Comparison of ENCODE assay signal across 9 cellular contexts in genomic region chr10:89032141-89032814, GRCh38.
DNase-seq lines count a peak whose midpoint lies in the region; ATAC-seq and TF ChIP-seq lines count a peak whose summit lies in the region.
"Had no signal": no experiment of that assay in that cellular context is flagged by ENCODE, and none has a peak within 500 bp of the region (broad histone marks: within the 10 kb centered on the region; RNA-seq: fewer than 3 reads in every experiment).

No MANE protein-coding gene starts in this region.

- H3K36me3 ChIP-seq in HEK293 (ENCODE audit: control insufficient read depth in 2 of 2, insufficient read depth in 1 of 2, low read length in 2 of 2): no peaks in the 10 kb centered on the region

- H3K4me1 ChIP-seq in HEK293 (ENCODE audit: control insufficient read depth, insufficient read depth, low read length): 0 out of 2 replicates have a peak, but pooled peaks cover 8% of the 10 kb centered on the region

- CTCF ChIA-PET in HEK293 (lab: Yijun Ruan, JAX): interaction anchor here (1.4 to 4.7 kb wide), 5 partner anchors 98 to 195 kb away, joined by 4 to 82 read pairs (median 48); partner anchors contain the start of gene CH25H

- H3K4me3 ChIP-seq in HEK293 (ENCODE audit: low read depth, low read length): no peak overlapping the region
- H3K4me3 ChIP-seq: skin epidermis had no signal

- TF ChIP-seq CTCF in GM10266 (IDR thresholded peaks at IDR 0.05; ENCODE audit: control insufficient read depth, insufficient read depth, low read depth, missing control alignments) (no peak), HEK293 (tag by site-specific recombination; IDR thresholded peaks at IDR 0.05) (no peak)

- peak; percentile 63 for DNase-seq in GM10266 (ENCODE audit: extremely low spot score)
- peak; percentile 67 for DNase-seq in RKO (ENCODE audit: low spot score)
- DNase-seq in epithelial cell of prostate (ENCODE audit: low read depth, low spot score): peak; percentile 70
- peak; percentile 29 for DNase-seq in stimulated activated CD4-positive, alpha-beta T cell treated with anti-CD3 and anti-CD28 coated beads, Interleukin-2, amount 100 ng/mL, for 4 hours (ENCODE audit: low read depth)
- no peak for DNase-seq in effector CD4-positive, alpha-beta T cell
- no peak for DNase-seq in LoVo (ENCODE audit: low spot score)

- no peaks in the 10 kb centered on the region for H3K9me3 ChIP-seq in HEK293 (ENCODE audit: control insufficient read depth, insufficient read depth, low read depth, low read length)

- no peak for ATAC-seq in HG03520 (IDR thresholded peaks at IDR 0.05; ENCODE audit: unreplicated experiment)

- POLR2A ChIA-PET in HEK293 (lab: Yijun Ruan, JAX): no interaction called here

- H3K27ac ChIP-seq in HEK293 (ENCODE audit: extremely low read depth, low read depth, low read length): no peak overlapping the region
- peak overlapping the region; percentile 52 for H3K27ac ChIP-seq in epithelial cell of prostate

TF ChIP-seq in HEK293, 187 proteins besides CTCF, POLR2A, EP300 and RAD21:
- TF ChIP-seq OSR2 (tag by site-specific recombination; IDR thresholded peaks at IDR 0.05): peak; percentile 38; the same call in 1 of the 2 replicates
- TF ChIP-seq ZBTB17 (tag by site-specific recombination; IDR thresholded peaks at IDR 0.05): peak; percentile 94
- no peak for TF ChIP-seq GLIS1 (tag by site-specific recombination; IDR thresholded peaks at IDR 0.05)
- TF ChIP-seq PRDM6 (tag by site-specific recombination; IDR thresholded peaks at IDR 0.05): peak; percentile 65
- peak; percentile 61 for TF ChIP-seq ZNF341 (tag by site-specific recombination; IDR thresholded peaks at IDR 0.05; ENCODE audit: low read depth)
- TF ChIP-seq ZBTB44 (tag by site-specific recombination; IDR thresholded peaks at IDR 0.05): peak; percentile 17; the same call in 1 of the 2 replicates
- peak; percentile 75 for TF ChIP-seq SP7 (tag by site-specific recombination; IDR thresholded peaks at IDR 0.05)
- TF ChIP-seq PRDM1 (tag by site-specific recombination; IDR thresholded peaks at IDR 0.05): peak; percentile 94
- no peak for TF ChIP-seq PRDM4 (tag by site-specific recombination; IDR thresholded peaks at IDR 0.05)

Comparison
In these comparisons a context has a peak if more than half of its experiments do, and no peak if none do; other contexts are left out.
1. DNase-seq: peak in GM10266 (single experiment), RKO (single experiment), epithelial cell of prostate (single experiment) and stimulated activated CD4-positive, alpha-beta T cell treated with anti-CD3 and anti-CD28 coated beads, Interleukin-2, amount 100 ng/mL, for 4 hours (single experiment); none in effector CD4-positive, alpha-beta T cell (single experiment) and LoVo (single experiment).